Comparison of ENCODE assay signal across 15 cellular contexts in the genomic region with DNA sequence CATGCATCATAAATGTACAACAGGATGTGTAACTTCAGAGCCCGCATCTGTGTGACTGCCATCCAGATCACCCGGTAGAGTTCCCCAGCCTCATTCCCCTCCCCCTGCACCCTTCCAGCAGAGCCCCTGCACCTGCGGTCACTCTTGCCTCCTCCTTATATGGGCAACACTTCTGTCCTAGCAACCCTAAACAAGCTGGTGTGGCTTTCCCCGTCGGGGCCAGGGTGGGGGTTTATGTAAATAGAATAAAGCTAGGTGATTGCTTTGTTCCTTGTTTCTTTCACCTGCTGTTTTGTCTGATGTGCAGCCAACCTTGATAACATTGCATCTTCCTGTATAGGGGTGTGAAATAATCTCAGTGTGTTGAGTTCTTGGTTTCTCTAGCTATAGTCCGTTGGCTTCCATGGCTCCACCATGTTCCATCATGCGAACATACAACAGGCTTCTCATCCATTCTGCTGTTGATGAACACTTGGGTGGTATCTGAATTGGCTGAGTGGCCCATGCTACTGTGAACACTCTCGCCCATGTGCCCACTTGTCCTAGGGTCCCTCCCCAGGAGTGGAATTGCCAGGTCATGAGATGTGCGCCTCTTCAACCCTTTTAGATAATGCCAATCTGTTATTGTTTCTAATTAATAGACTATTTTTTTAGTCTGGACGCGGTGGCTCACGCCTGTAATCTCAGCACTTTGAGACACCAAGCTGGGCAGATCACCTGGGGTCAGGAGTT.
DNase-seq lines count a peak whose midpoint lies in the region; ATAC-seq and TF ChIP-seq lines count a peak whose summit lies in the region.
"Had no signal": no experiment of that assay in that cellular context is flagged by ENCODE, and none has a peak within 500 bp of the region (broad histone marks: within the 10 kb centered on the region; RNA-seq: fewer than 3 reads in every experiment).

No MANE protein-coding gene starts in this region.

- WGBS in transverse colon (ENCODE audit: low coverage in 1 of 2), 2 donors: 49 to 76% methylated on average over 3 to 12 of the region's 12 CpGs

- DNase-seq in natural killer cell treated with Interleukin-12 subunit alpha and Interleukin-12 subunit beta and Interleukin-15 and Interleukin-18, amount 100 ng/mL, for 72 hours (ENCODE audit: low spot score): peak; percentile 39
- DNase-seq in natural killer cell: no peak
- peak; percentile 98 for DNase-seq in NCI-H510A (lab: John Stamatoyannopoulos, UW)
- peak; percentile 73 for DNase-seq in germinal center (ENCODE audit: low spot score)
- DNase-seq in transverse colon: peak; percentile 58
- no peak for DNase-seq in activated naive CD4-positive, alpha-beta T cell treated with anti-CD3 and anti-CD28 coated beads, Interleukin-2, amount 50 U/mL, for 72 hours (ENCODE audit: low spot score in 2 of 2)
- no peak for DNase-seq in middle frontal gyrus (ENCODE audit: extremely low spot score, low spot score)
- no peak for DNase-seq in activated naive CD4-positive, alpha-beta T cell treated with anti-CD3 and anti-CD28 coated beads, Interleukin-2, amount 50 U/mL, for 16 hours
- DNase-seq: activated CD4-positive, alpha-beta T cell treated with anti-CD3 and anti-CD28 coated beads, Interleukin-2, amount 50 U/mL, for 1 hour; dermis blood vessel endothelial cell; DND-41; MM.1S had no signal

- H3K4me3 ChIP-seq in transverse colon: no peak overlapping the region
- H3K4me3 ChIP-seq: HAP-1 had no signal

- no peaks in the 10 kb centered on the region for H3K9me3 Mint-ChIP-seq in natural killer cell treated with Interleukin-12 subunit alpha and Interleukin-12 subunit beta and Interleukin-15 and Interleukin-18, amount 100 ng/mL, for 72 hours
- H3K9me3 Mint-ChIP-seq in natural killer cell: peaks cover 0 to under 1% of the 10 kb centered on the region in 2 donors
- H3K9me3 Mint-ChIP-seq in activated naive CD4-positive, alpha-beta T cell treated with anti-CD3 and anti-CD28 coated beads, Interleukin-2, amount 50 U/mL, for 72 hours: peaks cover 9 to 15% of the 10 kb centered on the region in 2 donors

- no peak overlapping the region for H3K27ac Mint-ChIP-seq in natural killer cell treated with Interleukin-12 subunit alpha and Interleukin-12 subunit beta and Interleukin-15 and Interleukin-18, amount 100 ng/mL, for 72 hours
- H3K27ac Mint-ChIP-seq in natural killer cell: no peak overlapping the region
- no peak overlapping the region for H3K27ac Mint-ChIP-seq in activated naive CD4-positive, alpha-beta T cell treated with anti-CD3 and anti-CD28 coated beads, Interleukin-2, amount 50 U/mL, for 72 hours
- H3K27ac Mint-ChIP-seq: T-helper 17 cell had no signal

- ATAC-seq in natural killer cell treated with Interleukin-12 subunit alpha and Interleukin-12 subunit beta and Interleukin-15 and Interleukin-18, amount 100 ng/mL, for 72 hours: no peak
- ATAC-seq in natural killer cell: no peak
- ATAC-seq in activated naive CD4-positive, alpha-beta T cell treated with anti-CD3 and anti-CD28 coated beads, Interleukin-2, amount 50 U/mL, for 72 hours: no peak
- ATAC-seq: T-helper 17 cell had no signal

- H3K36me3 Mint-ChIP-seq in natural killer cell treated with Interleukin-12 subunit alpha and Interleukin-12 subunit beta and Interleukin-15 and Interleukin-18, amount 100 ng/mL, for 72 hours: no peaks in the 10 kb centered on the region
- no peaks in the 10 kb centered on the region for H3K36me3 Mint-ChIP-seq in natural killer cell
- H3K36me3 Mint-ChIP-seq in activated naive CD4-positive, alpha-beta T cell treated with anti-CD3 and anti-CD28 coated beads, Interleukin-2, amount 50 U/mL, for 72 hours: peaks cover 9 to 19% of the 10 kb centered on the region in 2 donors

- no peak overlapping the region for H3K4me3 Mint-ChIP-seq in natural killer cell treated with Interleukin-12 subunit alpha and Interleukin-12 subunit beta and Interleukin-15 and Interleukin-18, amount 100 ng/mL, for 72 hours
- H3K4me3 Mint-ChIP-seq in natural killer cell: no peak overlapping the region
- H3K4me3 Mint-ChIP-seq: T-helper 17 cell had no signal

- no peaks in the 10 kb centered on the region for H3K4me1 Mint-ChIP-seq in natural killer cell treated with Interleukin-12 subunit alpha and Interleukin-12 subunit beta and Interleukin-15 and Interleukin-18, amount 100 ng/mL, for 72 hours (ENCODE audit: low read depth in 2 of 2)
- peaks cover 0 to 5% of the 10 kb centered on the region in 2 donors for H3K4me1 Mint-ChIP-seq in natural killer cell
- H3K4me1 Mint-ChIP-seq: T-helper 17 cell had no signal

- H3K27me3 Mint-ChIP-seq in natural killer cell treated with Interleukin-12 subunit alpha and Interleukin-12 subunit beta and Interleukin-15 and Interleukin-18, amount 100 ng/mL, for 72 hours: peaks cover 7 to 15% of the 10 kb centered on the region in 2 donors
- peaks cover 0 to 11% of the 10 kb centered on the region in 2 donors for H3K27me3 Mint-ChIP-seq in natural killer cell (ENCODE audit: low read depth in 2 of 2)

- H3K36me3 ChIP-seq in transverse colon: no peaks in the 10 kb centered on the region
- H3K36me3 ChIP-seq: HAP-1 had no signal

- TF ChIP-seq EP300 in transverse colon (IDR thresholded peaks at IDR 0.05; ENCODE audit: low read depth): no peak

- peak overlapping the region in 3 of 4 donors; percentile 36 to 70 (median 60) for H3K27ac ChIP-seq in transverse colon
- H3K27ac ChIP-seq: parathyroid adenoma had no signal

- peaks cover 0 to 16% (median 13%) of the 10 kb centered on the region in 4 donors for H3K4me1 ChIP-seq in transverse colon
- H3K4me1 ChIP-seq: HAP-1, parathyroid adenoma had no signal

- no peak for TF ChIP-seq POLR2A in transverse colon (IDR thresholded peaks at IDR 0.05)

- intact Hi-C loops in natural killer cell (cut with micrococcal nuclease): no loop called here
- intact Hi-C loops in transverse colon (cut with DNase I; ENCODE audit: low total_unique reads): no loop called here

- H3K27me3 ChIP-seq in transverse colon: no peaks in the 10 kb centered on the region

- H3K9me3 ChIP-seq in transverse colon: peaks cover 0 to 2% of the 10 kb centered on the region in 2 donors
- H3K9me3 ChIP-seq: HAP-1 had no signal

- TF ChIP-seq CTCF in natural killer cell (IDR thresholded peaks at IDR 0.05) (no peak), transverse colon (IDR thresholded peaks at IDR 0.05) (no peak)

- in situ Hi-C loops in transverse colon (cut with MboI; ENCODE audit: low pct_ligation_motif_present in 1 of 4, low pct_unique_long_range_greater_than_20kb in 1 of 4, low sequenced_read_pairs in 3 of 4): no loop called here

Comparison
In these comparisons a context has a peak if more than half of its experiments do, and no peak if none do; other contexts are left out.
1. DNase-seq: peak in natural killer cell treated with Interleukin-12 subunit alpha and Interleukin-12 subunit beta and Interleukin-15 and Interleukin-18, amount 100 ng/mL, for 72 hours (single experiment), NCI-H510A (single experiment), germinal center (single experiment) and transverse colon (single experiment); none in natural killer cell (single experiment), activated naive CD4-positive, alpha-beta T cell treated with anti-CD3 and anti-CD28 coated beads, Interleukin-2, amount 50 U/mL, for 72 hours (0 of 2), middle frontal gyrus (single experiment) and activated naive CD4-positive, alpha-beta T cell treated with anti-CD3 and anti-CD28 coated beads, Interleukin-2, amount 50 U/mL, for 16 hours (single experiment).